9 cellular contexts compared by ENCODE assay signal in the genomic region with DNA sequence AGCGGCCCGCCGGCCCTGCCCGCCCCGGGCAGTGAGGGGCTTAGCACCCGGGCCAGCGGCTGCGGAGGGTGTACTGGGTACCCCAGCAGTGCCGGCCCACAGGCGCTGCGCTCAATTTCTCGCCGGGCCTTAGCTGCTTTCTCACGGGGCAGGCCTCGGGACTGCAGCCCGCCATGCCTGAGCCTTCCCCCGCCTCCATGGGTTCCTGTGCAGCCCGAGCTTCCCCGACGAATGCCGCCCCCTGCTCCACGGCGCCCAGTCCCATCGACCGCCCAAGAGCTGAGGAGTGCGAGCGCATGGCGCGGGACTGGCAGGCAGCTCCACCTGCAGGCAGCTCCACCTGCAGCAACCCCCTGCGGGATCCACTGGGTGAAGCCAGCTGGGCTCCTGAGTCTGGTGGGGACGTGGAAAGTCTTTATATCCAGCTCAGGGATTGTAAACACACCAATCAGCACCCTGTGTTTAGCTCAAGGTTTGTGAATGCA. TPM values are rescaled to one million over a fixed set of nuclear protein-coding genes. Genes with fewer than 3 reads are reported as not detected.
A peak's percentile ranks its signal among the peaks of the same experiment; 100 is the strongest.
DNase-seq lines count a peak whose midpoint lies in the region; ATAC-seq, FAIRE-seq and TF ChIP-seq lines count a peak whose summit lies in the region.
"Not testable (repeated sequence)": the region's sequence is repeated elsewhere in the genome, so short reads cannot be mapped to it uniquely, and the experiment has no call there.
"Had no signal": no experiment of that assay in that cellular context is flagged by ENCODE, and none has a peak within 500 bp of the region (broad histone marks: within the 10 kb centered on the region; RNA-seq: fewer than 3 reads in every experiment).

No MANE protein-coding gene starts in this region.

- H3K4me1 ChIP-seq in OCI-LY3 (ENCODE audit: low read length); osteoblast (ENCODE audit: insufficient read depth, low read length): not testable (repeated sequence)

- peak overlapping the region; percentile 62 for H3K4me3 ChIP-seq in OCI-LY3 (ENCODE audit: low read length)
- not testable (repeated sequence) for H3K4me3 ChIP-seq in osteoblast (ENCODE audit: insufficient read depth, low read length)

- H3K9me3 ChIP-seq in OCI-LY3 (ENCODE audit: insufficient read depth, low read length); osteoblast (ENCODE audit: low read depth, low read length): not testable (repeated sequence)

- not testable (repeated sequence) for H4K20me1 ChIP-seq in OCI-LY3 (ENCODE audit: insufficient read depth, low read length); osteoblast (ENCODE audit: insufficient read depth, low read length)

- H3K79me2 ChIP-seq in OCI-LY3 (ENCODE audit: low read length); osteoblast (ENCODE audit: insufficient read depth, low read length): not testable (repeated sequence)

- DNase-seq in D721Med (ENCODE audit: insufficient read length, low spot score); osteoblast (ENCODE audit: insufficient read length, low spot score, missing footprints): not testable (repeated sequence)
- DNase-seq in activated CD8-positive, alpha-beta T cell treated with anti-CD3 and anti-CD28 coated beads for 36 hours: peak; percentile 53
- DNase-seq in iPS DF 19.7 (ENCODE audit: low read depth, low spot score): peak; percentile 48
- peak; percentile 58 for DNase-seq in stimulated activated CD8-positive, alpha-beta memory T cell treated with anti-CD3 and anti-CD28 coated beads, Interleukin-4, amount 100 ng/mL, for 48 hours

- TF ChIP-seq CTCF in D721Med (IDR thresholded peaks at IDR 0.05; ENCODE audit: insufficient read depth, missing control alignments) (peak; percentile 40), OCI-LY3 (IDR thresholded peaks at IDR 0.05; ENCODE audit: low read depth, low read length) (peak; percentile 46), brain (conservative IDR thresholded peaks at IDR 0.05) (peak in 1 of 2 experiments; percentile 59)
- peak; percentile 29 for TF ChIP-seq CTCF in activated CD8-positive, alpha-beta T cell treated with anti-CD3 and anti-CD28 coated beads for 36 hours (IDR thresholded peaks at IDR 0.05)
- not testable (repeated sequence) for TF ChIP-seq CTCF in osteoblast (IDR thresholded peaks at IDR 0.05; ENCODE audit: extremely low read depth, low read depth, low read length)

- ATAC-seq in HG02798 (IDR thresholded peaks at IDR 0.05; ENCODE audit: poor library complexity, unreplicated experiment): peak; percentile 64
- peak; percentile 76 for ATAC-seq in activated CD8-positive, alpha-beta T cell treated with anti-CD3 and anti-CD28 coated beads for 36 hours

- peak overlapping the region; percentile 82 for H3K4me2 ChIP-seq in OCI-LY3 (ENCODE audit: low read length)
- H3K4me2 ChIP-seq in osteoblast (ENCODE audit: insufficient read depth, low read length): peak overlapping the region; percentile 23

- POLR2A ChIA-PET in activated CD8-positive, alpha-beta T cell treated with anti-CD3 and anti-CD28 coated beads for 36 hours (lab: Charles Lee): interaction anchor here (1.1 kb wide), 1 partner anchor 24 kb away, joined by 3 read pairs; no protein-coding TSS in a partner anchor

- CTCF ChIA-PET in activated CD8-positive, alpha-beta T cell treated with anti-CD3 and anti-CD28 coated beads for 36 hours (lab: Charles Lee): interaction anchor here (0.8 to 3.0 kb wide), 9 partner anchors 9 to 169 kb away, joined by 3 to 10 read pairs (median 3); no protein-coding TSS in a partner anchor

- H3K36me3 ChIP-seq in OCI-LY3 (replicated peaks; ENCODE audit: low read depth, low read length); osteoblast (ENCODE audit: insufficient read depth, low read length): not testable (repeated sequence)

- H3K9me3 Mint-ChIP-seq in activated CD8-positive, alpha-beta T cell treated with anti-CD3 and anti-CD28 coated beads for 36 hours; brain: not testable (repeated sequence)

- not testable (repeated sequence) for H3K4me1 Mint-ChIP-seq in activated CD8-positive, alpha-beta T cell treated with anti-CD3 and anti-CD28 coated beads for 36 hours (ENCODE audit: low read depth); brain

- not testable (repeated sequence) for H3K27ac ChIP-seq in OCI-LY3 (ENCODE audit: low read length); osteoblast (ENCODE audit: low read depth, low read length)

- intact Hi-C loops in activated CD8-positive, alpha-beta T cell treated with anti-CD3 and anti-CD28 coated beads for 36 hours (cut with micrococcal nuclease): not testable (repeated sequence)

- H3K4me3 Mint-ChIP-seq in activated CD8-positive, alpha-beta T cell treated with anti-CD3 and anti-CD28 coated beads for 36 hours: peak overlapping the region; percentile 60
- H3K4me3 Mint-ChIP-seq in brain: peak overlapping the region in 4 of 5 experiments; percentile 26 to 65 (median 50)

- H3K27me3 ChIP-seq in OCI-LY3 (ENCODE audit: low read depth, low read length): not testable (repeated sequence)
- peaks cover 31% of the 10 kb centered on the region for H3K27me3 ChIP-seq in osteoblast (ENCODE audit: insufficient read depth, low read length)

- not testable (repeated sequence) for H3K27me3 Mint-ChIP-seq in activated CD8-positive, alpha-beta T cell treated with anti-CD3 and anti-CD28 coated beads for 36 hours; brain

- not testable (repeated sequence) for H3K9ac ChIP-seq in OCI-LY3 (ENCODE audit: low read length)

- not testable (repeated sequence) for FAIRE-seq in D721Med (lab: Jason Lieb, UNC)

- not testable (repeated sequence) for H3K36me3 Mint-ChIP-seq in activated CD8-positive, alpha-beta T cell treated with anti-CD3 and anti-CD28 coated beads for 36 hours (ENCODE audit: low read depth); brain

- H2AFZ ChIP-seq in OCI-LY3 (ENCODE audit: low read depth, low read length); osteoblast (ENCODE audit: low read length): not testable (repeated sequence)

- not testable (repeated sequence) for H3K27ac Mint-ChIP-seq in activated CD8-positive, alpha-beta T cell treated with anti-CD3 and anti-CD28 coated beads for 36 hours; brain

RNA-seq across cellular contexts. Expression of a gene that starts 48.5 kb away (rescaled TPM):
- 10 to 100 TPM; 17.4 to 18.8 TPM for total RNA-seq in activated CD8-positive, alpha-beta T cell treated with anti-CD3 and anti-CD28 coated beads for 36 hours
- polyA plus RNA-seq in brain (ENCODE audit: insufficient read depth, low read depth, low replicate concordance): not detected
- total RNA-seq in osteoblast: not detected in 2 replicates
- total RNA-seq: skeletal muscle tissue had no signal

Comparison
In these comparisons a context has a peak if more than half of its experiments do, and no peak if none do; other contexts are left out.
1. RNA of a gene that starts 48.5 kb away (total RNA-seq): 17.4 to 18.8 TPM in activated CD8-positive, alpha-beta T cell treated with anti-CD3 and anti-CD28 coated beads for 36 hours; not detected in osteoblast; every median in the first group is over 10 times any median in the second.